2 cellular contexts compared by ENCODE assay signal in genomic region chr15:28145455-28145854, GRCh38. TPM values are rescaled to one million over a fixed set of nuclear protein-coding genes. Genes with fewer than 3 reads are reported as not detected.
"Had no signal": no experiment of that assay in that cellular context is flagged by ENCODE, and none has a peak within 500 bp of the region (broad histone marks: within the 10 kb centered on the region; RNA-seq: fewer than 3 reads in every experiment).

No MANE protein-coding gene starts in this region.

RNA-seq across cellular contexts. Expression of gene OCA2, which starts 46.3 kb away (rescaled TPM):
- total RNA-seq: GM23248, HFFc6 had no signal
- polyA plus RNA-seq: GM23248 had no signal
